In genomic region chr6:32177788-32178546, GRCh38 we compare ENCODE assay signal across 8 cellular contexts. TPM values are rescaled to one million over a fixed set of nuclear protein-coding genes. Genes with fewer than 3 reads are reported as not detected.
DNase-seq lines count a peak whose midpoint lies in the region; ATAC-seq and TF ChIP-seq lines count a peak whose summit lies in the region.

Gene RNF5 (plus strand): TSS chr6:32178405. CDS start chr6:32178512, 107 bp downstream.

- TF ChIP-seq CTCF in BJ (IDR thresholded peaks at IDR 0.05; ENCODE audit: insufficient read depth, low read depth, low read length): no peak

- DNase-seq in BJ (ENCODE audit: low read depth): peak; percentile 100
- DNase-seq in NCI-H69 (lab: John Stamatoyannopoulos, UW): peak; percentile 100
- peak; percentile 91 for DNase-seq in activated CD4-positive, alpha-beta T cell treated with anti-CD3 and anti-CD28 coated beads, Interleukin-2, amount 50 U/mL, for 1 hour
- peak; percentile 100 for DNase-seq in dedifferentiated amniotic fluid mesenchymal stem cell (ENCODE audit: extremely low spot score)
- DNase-seq in left kidney (ENCODE audit: low read depth, low spot score): peak; percentile 100
- DNase-seq in stimulated activated CD4-positive, alpha-beta T cell treated with anti-CD3 and anti-CD28 coated beads, Interleukin-2, amount 100 ng/mL, for 4 hours (ENCODE audit: low read depth): peak; percentile 88

- POLR2A ChIA-PET in BJ (lab: Charles Lee): interaction anchor here (0.6 to 1.3 kb wide), 4 partner anchors 11 to 27 kb away, joined by 3 to 7 read pairs (median 6); partner anchors contain the start of gene PBX2

- ATAC-seq in GM19328 (IDR thresholded peaks at IDR 0.05; ENCODE audit: unreplicated experiment) (peak; percentile 80), HG03520 (IDR thresholded peaks at IDR 0.05; ENCODE audit: unreplicated experiment) (peak; percentile 83)

- H3K4me3 ChIP-seq in BJ (ENCODE audit: low read depth, low read length): peak within 1 kb of the TSS; percentile 97

- H3K27me3 ChIP-seq in BJ (ENCODE audit: control insufficient read depth, insufficient read depth, low read length): no peaks in the 10 kb centered on the region

- peaks cover 12% of the 10 kb centered on the region for H3K36me3 ChIP-seq in BJ (ENCODE audit: control insufficient read depth, insufficient read depth, low read length)

- CTCF ChIA-PET in BJ (lab: Yijun Ruan, JAX): interaction anchor here (0.9 to 2.0 kb wide), 2 partner anchors 13 to 59 kb away, joined by 3 to 7 read pairs; partner anchors contain the start of gene PBX2

RNA-seq across cellular contexts. Expression of gene RNF5, which starts in this region (rescaled TPM):
- 40.2 and 44.4 TPM in 2 replicates for polyA plus RNA-seq in BJ (2011; rRNA removed)
- 16.2 and 22.9 TPM in 2 replicates for polyA minus RNA-seq in BJ (2011; rRNA and poly(A)+ RNA removed)

Comparison
In these comparisons a context has a peak if more than half of its experiments do, and no peak if none do; other contexts are left out.
1. Peak in every context shown above with its lines: DNase-seq, ATAC-seq and H3K4me3 ChIP-seq.